In genomic region chr12:89105243-89105642, GRCh38 we compare ENCODE assay signal across 34 cellular contexts.
"Had no signal": no experiment of that assay in that cellular context is flagged by ENCODE, and none has a peak within 500 bp of the region (broad histone marks: within the 10 kb centered on the region; RNA-seq: fewer than 3 reads in every experiment).

No MANE protein-coding gene starts in this region.

- ATAC-seq: activated CD8-positive, alpha-beta T cell treated with anti-CD3 and anti-CD28 coated beads for 36 hours; activated naive CD4-positive, alpha-beta T cell treated with anti-CD3 and anti-CD28 coated beads, Interleukin-2, amount 50 U/mL, for 72 hours; activated T-cell treated with anti-CD3 and anti-CD28 coated beads, Interleukin-2, amount 50 U/mL, for 4 hours; activated T-cell treated with anti-CD3 and anti-CD28 coated beads, Interleukin-2, amount 50 U/mL, for 72 hours; activated T-helper 17 cell treated with anti-CD3 and anti-CD28 coated beads, Interleukin-2, amount 50 U/mL, for 72 hours had no signal

- H3K4me3 Mint-ChIP-seq: activated B cell treated with CpG ODN at 0.5 μM for 24 hours; activated CD4-positive, alpha-beta memory T cell treated with anti-CD3 and anti-CD28 coated beads for 36 hours; activated CD4-positive, alpha-beta T cell treated with anti-CD3 and anti-CD28 coated beads, Interleukin-2, amount 10 ng/mL, durations not matched to agents 24 days and 14 days; activated CD8-positive, alpha-beta T cell treated with anti-CD3 and anti-CD28 coated beads for 36 hours; activated naive CD4-positive, alpha-beta T cell treated with anti-CD3 and anti-CD28 coated beads for 36 hours; activated naive CD8-positive, alpha-beta T cell treated with anti-CD3 and anti-CD28 coated beads for 36 hours; activated T-cell treated with anti-CD3 and anti-CD28 coated beads, Interleukin-2, amount 50 U/mL, for 4 hours; activated T-cell treated with anti-CD3 and anti-CD28 coated beads, Interleukin-2, amount 50 U/mL, for 72 hours; activated T-helper 1 cell treated with anti-CD3 and anti-CD28 coated beads, Interleukin-12 subunit alpha, Interleukin-12 subunit beta, Interleukin-2, Interleukin-4 antibody, amounts not matched to agents 30 ng/mL and 10 ng/mL and 1 ng/mL, durations not matched to agents 14 hours and 24 hours and 36 hours; activated T-helper 17 cell treated with anti-CD3 and anti-CD28 coated beads, Interleukin-2, amount 50 U/mL, for 72 hours; brain; T-helper 1 cell treated with Interleukin-12 subunit alpha and Interleukin-12 subunit beta and Interleukin-4 antibody, amounts not matched to agents 30 μg/mL and 1 μg/mL, for 36 hours; T-helper 2 cell treated with Interferon-gamma antibody and Interleukin-4, amounts not matched to agents 5 μg/mL and 100 μg/mL, for 36 hours had no signal

- H3K27ac ChIP-seq: ascending aorta, cardiac muscle cell, VCaP had no signal

- H3K4me1 Mint-ChIP-seq: activated B cell treated with CpG ODN at 0.5 μM for 24 hours; activated CD4-positive, alpha-beta T cell treated with anti-CD3 and anti-CD28 coated beads, Interleukin-2, amount 10 ng/mL, durations not matched to agents 24 days and 14 days; activated naive CD8-positive, alpha-beta T cell treated with anti-CD3 and anti-CD28 coated beads for 36 hours; activated T-helper 17 cell treated with anti-CD3 and anti-CD28 coated beads, Interleukin-2, amount 50 U/mL, for 72 hours had no signal

- H3K36me3 Mint-ChIP-seq: activated CD4-positive, alpha-beta memory T cell treated with anti-CD3 and anti-CD28 coated beads for 36 hours; activated naive CD4-positive, alpha-beta T cell treated with anti-CD3 and anti-CD28 coated beads, Interleukin-2, amount 50 U/mL, for 72 hours; activated naive CD8-positive, alpha-beta T cell treated with anti-CD3 and anti-CD28 coated beads for 36 hours; brain had no signal

- H3K27me3 Mint-ChIP-seq: activated B cell treated with CpG ODN at 0.5 μM for 24 hours had no signal

- H3K4me3 ChIP-seq: ascending aorta, cardiac muscle cell had no signal

- H3K9me3 Mint-ChIP-seq: activated B cell treated with CpG ODN at 0.5 μM for 24 hours; activated CD4-positive, alpha-beta memory T cell treated with anti-CD3 and anti-CD28 coated beads for 36 hours; activated CD8-positive, alpha-beta T cell treated with anti-CD3 and anti-CD28 coated beads for 36 hours; activated naive CD4-positive, alpha-beta T cell treated with anti-CD3 and anti-CD28 coated beads for 36 hours; activated naive CD4-positive, alpha-beta T cell treated with anti-CD3 and anti-CD28 coated beads, Interleukin-2, amount 50 U/mL, for 72 hours; activated naive CD8-positive, alpha-beta T cell treated with anti-CD3 and anti-CD28 coated beads for 36 hours; activated T-cell treated with anti-CD3 and anti-CD28 coated beads, Interleukin-2, amount 50 U/mL, for 4 hours; activated T-cell treated with anti-CD3 and anti-CD28 coated beads, Interleukin-2, amount 50 U/mL, for 72 hours; activated T-helper 1 cell treated with anti-CD3 and anti-CD28 coated beads, Interleukin-12 subunit alpha, Interleukin-12 subunit beta, Interleukin-2, Interleukin-4 antibody, amounts not matched to agents 30 ng/mL and 10 ng/mL and 1 ng/mL, durations not matched to agents 14 hours and 24 hours and 36 hours; activated T-helper 17 cell treated with anti-CD3 and anti-CD28 coated beads, Interleukin-2, amount 50 U/mL, for 72 hours; brain; T-helper 1 cell treated with Interleukin-12 subunit alpha and Interleukin-12 subunit beta and Interleukin-4 antibody, amounts not matched to agents 30 μg/mL and 1 μg/mL, for 36 hours; T-helper 2 cell treated with Interferon-gamma antibody and Interleukin-4, amounts not matched to agents 5 μg/mL and 100 μg/mL, for 36 hours had no signal

- H3K9me3 ChIP-seq: ascending aorta had no signal

- H3K4me1 ChIP-seq: ascending aorta had no signal

- H3K27ac Mint-ChIP-seq: activated B cell treated with CpG ODN at 0.5 μM for 24 hours; activated CD4-positive, alpha-beta memory T cell treated with anti-CD3 and anti-CD28 coated beads for 36 hours; activated CD4-positive, alpha-beta T cell treated with anti-CD3 and anti-CD28 coated beads, Interleukin-2, amount 10 ng/mL, durations not matched to agents 24 days and 14 days; activated CD8-positive, alpha-beta T cell treated with anti-CD3 and anti-CD28 coated beads for 36 hours; activated naive CD4-positive, alpha-beta T cell treated with anti-CD3 and anti-CD28 coated beads for 36 hours; activated naive CD4-positive, alpha-beta T cell treated with anti-CD3 and anti-CD28 coated beads, Interleukin-2, amount 50 U/mL, for 72 hours; activated naive CD8-positive, alpha-beta T cell treated with anti-CD3 and anti-CD28 coated beads for 36 hours; activated T-cell treated with anti-CD3 and anti-CD28 coated beads, Interleukin-2, amount 50 U/mL, for 72 hours; activated T-helper 1 cell treated with anti-CD3 and anti-CD28 coated beads, Interleukin-12 subunit alpha, Interleukin-12 subunit beta, Interleukin-2, Interleukin-4 antibody, amounts not matched to agents 30 ng/mL and 10 ng/mL and 1 ng/mL, durations not matched to agents 14 hours and 24 hours and 36 hours; activated T-helper 17 cell treated with anti-CD3 and anti-CD28 coated beads, Interleukin-2, amount 50 U/mL, for 72 hours; brain; T-helper 1 cell treated with Interleukin-12 subunit alpha and Interleukin-12 subunit beta and Interleukin-4 antibody, amounts not matched to agents 30 μg/mL and 1 μg/mL, for 36 hours; T-helper 2 cell treated with Interferon-gamma antibody and Interleukin-4, amounts not matched to agents 5 μg/mL and 100 μg/mL, for 36 hours had no signal

- H3K27me3 ChIP-seq: ascending aorta, cardiac muscle cell had no signal

- H3K36me3 ChIP-seq: ascending aorta, cardiac muscle cell had no signal

- DNase-seq: activated B cell treated with CpG ODN at 0.5 μM for 24 hours; activated CD4-positive, alpha-beta memory T cell treated with anti-CD3 and anti-CD28 coated beads for 36 hours; activated CD4-positive, alpha-beta T cell treated with anti-CD3 and anti-CD28 coated beads for 4 hours; activated CD4-positive, alpha-beta T cell treated with anti-CD3 and anti-CD28 coated beads, Interleukin-2, amount 10 ng/mL, durations not matched to agents 24 days and 14 days; activated CD4-positive, alpha-beta T cell treated with anti-CD3 and anti-CD28 coated beads, Interleukin-2, amount 50 U/mL, for 1 hour; activated CD4-positive, alpha-beta T cell treated with anti-CD3 and anti-CD28 coated beads, Interleukin-2, amount 50 U/mL, for 4 hours; activated CD4-positive, CD25-positive, alpha-beta regulatory T cell treated with anti-CD3 and anti-CD28 coated beads, Interleukin-2, amount 50 U/mL, for 72 hours; activated CD8-positive, alpha-beta memory T cell treated with anti-CD3 and anti-CD28 coated beads, Interleukin-2, amount 50 U/mL, for 4 hours; activated CD8-positive, alpha-beta T cell treated with anti-CD3 and anti-CD28 coated beads for 36 hours; activated effector memory CD4-positive, alpha-beta T cell treated with anti-CD3 and anti-CD28 coated beads, Interleukin-2, amount 50 U/mL, for 16 hours; activated gamma-delta T cell treated with Interleukin-2 at 50 U/mL for 16 hours; activated naive CD4-positive, alpha-beta T cell; activated naive CD4-positive, alpha-beta T cell treated with anti-CD3 and anti-CD28 coated beads for 36 hours; activated naive CD4-positive, alpha-beta T cell treated with anti-CD3 and anti-CD28 coated beads, Interleukin-2, amount 50 U/mL, for 16 hours; activated naive CD8-positive, alpha-beta T cell treated with anti-CD3 and anti-CD28 coated beads for 36 hours; activated T-cell treated with anti-CD3 and anti-CD28 coated beads for 4 hours; activated T-cell treated with anti-CD3 and anti-CD28 coated beads, Interleukin-2, amount 50 U/mL, for 1 hour; activated T-cell treated with anti-CD3 and anti-CD28 coated beads, Interleukin-2, amount 50 U/mL, for 4 hours; activated T-cell treated with anti-CD3 and anti-CD28 coated beads, Interleukin-2, amount 50 U/mL, for 72 hours; amygdala; anterior cingulate cortex; central memory CD4-positive, alpha-beta T cell; T-helper 1 cell; T-helper 2 cell; T-helper 9 cell had no signal
